ENCODE assay signal across 23 cellular contexts in genomic region chr2:239196474-239197021, GRCh38.
DNase-seq lines count a peak whose midpoint lies in the region; ATAC-seq, FAIRE-seq and TF ChIP-seq lines count a peak whose summit lies in the region.
"Had no signal": no experiment of that assay in that cellular context is flagged by ENCODE, and none has a peak within 500 bp of the region (broad histone marks: within the 10 kb centered on the region; RNA-seq: fewer than 3 reads in every experiment).

No MANE protein-coding gene starts in this region.

- H3K27me3 ChIP-seq in GM23338 (ENCODE audit: insufficient read depth) (no peaks in the 10 kb centered on the region), suprapubic skin (no peaks in the 10 kb centered on the region)
- H3K27me3 ChIP-seq: cardiac muscle cell, heart left ventricle, MG63 had no signal

- H3K4me1 ChIP-seq in GM23338 (ENCODE audit: insufficient read depth), result peaks cover 3% of the 10 kb centered on the region; the same call in 1 of the 2 replicates
- H3K4me1 ChIP-seq in suprapubic skin, result peaks cover 15% of the 10 kb centered on the region
- H3K4me1 ChIP-seq: parathyroid adenoma had no signal

- H3K4me1 Mint-ChIP-seq in GM23338, result peaks cover 25% of the 10 kb centered on the region
- peaks cover 18% of the 10 kb centered on the region for H3K4me1 Mint-ChIP-seq in central memory CD8-positive, alpha-beta T cell
- H3K4me1 Mint-ChIP-seq in activated naive CD8-positive, alpha-beta T cell treated with anti-CD3 and anti-CD28 coated beads, Interleukin-2, amount 50 U/mL, for 24 hours, result peaks cover 7% of the 10 kb centered on the region
- H3K4me1 Mint-ChIP-seq: activated T-helper 17 cell treated with anti-CD3 and anti-CD28 coated beads, Interleukin-2, amount 50 U/mL, for 72 hours had no signal

- H3K4me2 ChIP-seq in GM23338, result no peak overlapping the region
- H3K4me2 ChIP-seq: PC-9 had no signal

- H3K27ac Mint-ChIP-seq in GM23338, result peak overlapping the region; percentile 15; the same call in 1 of the 2 replicates
- H3K27ac Mint-ChIP-seq in central memory CD8-positive, alpha-beta T cell (ENCODE audit: low read depth), result peak overlapping the region; percentile 79
- H3K27ac Mint-ChIP-seq in activated naive CD8-positive, alpha-beta T cell treated with anti-CD3 and anti-CD28 coated beads, Interleukin-2, amount 50 U/mL, for 24 hours, result no peak overlapping the region
- H3K27ac Mint-ChIP-seq: activated T-helper 17 cell treated with anti-CD3 and anti-CD28 coated beads, Interleukin-2, amount 50 U/mL, for 72 hours; CD8-positive, alpha-beta T cell had no signal

- H3K9me3 Mint-ChIP-seq in GM23338, result no peaks in the 10 kb centered on the region
- H3K9me3 Mint-ChIP-seq in central memory CD8-positive, alpha-beta T cell, result no peaks in the 10 kb centered on the region
- no peaks in the 10 kb centered on the region for H3K9me3 Mint-ChIP-seq in activated naive CD8-positive, alpha-beta T cell treated with anti-CD3 and anti-CD28 coated beads, Interleukin-2, amount 50 U/mL, for 24 hours
- H3K9me3 Mint-ChIP-seq: activated T-helper 17 cell treated with anti-CD3 and anti-CD28 coated beads, Interleukin-2, amount 50 U/mL, for 72 hours; CD8-positive, alpha-beta T cell; immature natural killer cell had no signal

- FAIRE-seq in frontal cortex (lab: Jason Lieb, UNC), result no peak

- no peak for DNase-seq in GM23338 (ENCODE audit: low spot score)
- no peak for DNase-seq in central memory CD8-positive, alpha-beta T cell (ENCODE audit: low spot score in 2 of 2)
- peak; percentile 82 for DNase-seq in mesenteric fat pad (ENCODE audit: low spot score)
- peak; percentile 46 to 61 for DNase-seq in suprapubic skin (ENCODE audit: low spot score in 2 of 2)
- no peak for DNase-seq in activated naive CD8-positive, alpha-beta T cell treated with anti-CD3 and anti-CD28 coated beads, Interleukin-2, amount 50 U/mL, for 24 hours
- DNase-seq in epidermal melanocyte (ENCODE audit: insufficient read length, low spot score), result no peak
- DNase-seq in frontal cortex (ENCODE audit: low spot score in 2 of 2), result no peak
- DNase-seq in NCI-H1694 (lab: John Stamatoyannopoulos, UW), result no peak
- DNase-seq: CD8-positive, alpha-beta T cell; DMS79; immature natural killer cell; IMR-90; MG63; NCI-H187; NCI-H748 treated with DMSO at 0.1 percent for 48 hours; PC-9; stimulated activated CD4-positive, alpha-beta T cell treated with anti-CD3 and anti-CD28 coated beads, Interleukin-2, amount 100 ng/mL, for 48 hours had no signal

- no peak for TF ChIP-seq EP300 in suprapubic skin (IDR thresholded peaks at IDR 0.05)

- peaks cover 7% of the 10 kb centered on the region; the same call in 2 of the 3 replicates for H3K36me3 Mint-ChIP-seq in GM23338 (ENCODE audit: low read depth)
- H3K36me3 Mint-ChIP-seq in central memory CD8-positive, alpha-beta T cell (ENCODE audit: insufficient read depth), result peaks cover 7% of the 10 kb centered on the region
- H3K36me3 Mint-ChIP-seq in activated naive CD8-positive, alpha-beta T cell treated with anti-CD3 and anti-CD28 coated beads, Interleukin-2, amount 50 U/mL, for 24 hours (ENCODE audit: low read depth), result peaks cover 2% of the 10 kb centered on the region

- no peaks in the 10 kb centered on the region for H3K9me3 ChIP-seq in suprapubic skin
- H3K9me3 ChIP-seq: heart left ventricle, MG63 had no signal

- WGBS in suprapubic skin, result 93% methylated on average over 15 of the region's 17 CpGs

- no peak overlapping the region for H3K4me3 ChIP-seq in GM23338
- H3K4me3 ChIP-seq in suprapubic skin, result no peak overlapping the region
- H3K4me3 ChIP-seq: cardiac muscle cell, heart left ventricle, MG63, PC-9, SK-N-MC, skin epidermis had no signal

- peaks cover 31% of the 10 kb centered on the region for H3K79me2 ChIP-seq in GM23338 (replicated peaks; ENCODE audit: insufficient read depth)
- H3K79me2 ChIP-seq: parathyroid adenoma had no signal

- H3F3A ChIP-seq in GM23338 (replicated peaks; ENCODE audit: low read depth), result no peaks in the 10 kb centered on the region

- TF ChIP-seq CTCF in GM23338 (conservative IDR thresholded peaks at IDR 0.05; ENCODE audit: low read depth in 2 of 2), result no peak
- no peak for TF ChIP-seq CTCF in suprapubic skin (IDR thresholded peaks at IDR 0.05)

- ATAC-seq in GM23338, result no peak
- no peak for ATAC-seq in central memory CD8-positive, alpha-beta T cell (replicated peaks; ENCODE audit: extremely low read depth, poor library complexity, severe bottlenecking)
- no peak for ATAC-seq in activated naive CD8-positive, alpha-beta T cell treated with anti-CD3 and anti-CD28 coated beads, Interleukin-2, amount 50 U/mL, for 24 hours
- ATAC-seq: activated T-helper 17 cell treated with anti-CD3 and anti-CD28 coated beads, Interleukin-2, amount 50 U/mL, for 72 hours; CD8-positive, alpha-beta T cell; heart left ventricle had no signal

- peaks cover 8% of the 10 kb centered on the region for H3K27me3 Mint-ChIP-seq in GM23338 (ENCODE audit: insufficient read depth, low read depth, poor library complexity)
- no peaks in the 10 kb centered on the region for H3K27me3 Mint-ChIP-seq in central memory CD8-positive, alpha-beta T cell
- H3K27me3 Mint-ChIP-seq in activated naive CD8-positive, alpha-beta T cell treated with anti-CD3 and anti-CD28 coated beads, Interleukin-2, amount 50 U/mL, for 24 hours, result no peaks in the 10 kb centered on the region
- H3K27me3 Mint-ChIP-seq: activated T-helper 17 cell treated with anti-CD3 and anti-CD28 coated beads, Interleukin-2, amount 50 U/mL, for 72 hours had no signal

- no peaks in the 10 kb centered on the region; the same call in 1 of the 2 replicates for H4K20me1 ChIP-seq in GM23338 (replicated peaks; ENCODE audit: insufficient read depth)

- no peak overlapping the region for H2AFZ ChIP-seq in GM23338
- H2AFZ ChIP-seq: parathyroid adenoma, PC-9 had no signal

- H3K9me2 ChIP-seq in GM23338 (ENCODE audit: insufficient read depth), result no peaks in the 10 kb centered on the region

- no peak for TF ChIP-seq POLR2A in suprapubic skin (IDR thresholded peaks at IDR 0.05)

- H3K36me3 ChIP-seq in GM23338 (ENCODE audit: insufficient read depth) (no peaks in the 10 kb centered on the region), suprapubic skin (peaks cover 19% of the 10 kb centered on the region)
- H3K36me3 ChIP-seq: cardiac muscle cell, MG63 had no signal

- no peak overlapping the region for H3K4me3 Mint-ChIP-seq in GM23338
- H3K4me3 Mint-ChIP-seq in central memory CD8-positive, alpha-beta T cell, result no peak overlapping the region
- H3K4me3 Mint-ChIP-seq in activated naive CD8-positive, alpha-beta T cell treated with anti-CD3 and anti-CD28 coated beads, Interleukin-2, amount 50 U/mL, for 24 hours, result no peak overlapping the region
- H3K4me3 Mint-ChIP-seq: activated T-helper 17 cell treated with anti-CD3 and anti-CD28 coated beads, Interleukin-2, amount 50 U/mL, for 72 hours; CD8-positive, alpha-beta T cell; immature natural killer cell had no signal

- H3K27ac ChIP-seq in GM23338 (ENCODE audit: low read depth) (no peak overlapping the region), suprapubic skin (no peak overlapping the region)
- H3K27ac ChIP-seq: cardiac muscle cell, heart left ventricle, parathyroid adenoma, PC-9, SK-N-MC, skin epidermis had no signal

TF ChIP-seq in GM23338, 12 proteins besides CTCF, POLR2A, EP300 and RAD21 (continues in another document):
- no peak for TF ChIP-seq ETS1 (IDR thresholded peaks at IDR 0.05)
- TF ChIP-seq ZNF331 (CRISPR knock-in tag; IDR thresholded peaks at IDR 0.05; ENCODE audit: low read depth), result no peak
- TF ChIP-seq ZNF114 (CRISPR knock-in tag; IDR thresholded peaks at IDR 0.05), result no peak
- TF ChIP-seq STAT1 (IDR thresholded peaks at IDR 0.05; ENCODE audit: unreplicated experiment), result no peak
- TF ChIP-seq JUNB (IDR thresholded peaks at IDR 0.05; ENCODE audit: unreplicated experiment), result no peak
- TF ChIP-seq REST (IDR thresholded peaks at IDR 0.05; ENCODE audit: unreplicated experiment), result no peak
- TF ChIP-seq POLR2AphosphoS5 (IDR thresholded peaks at IDR 0.05; ENCODE audit: low read depth), result no peak
- TF ChIP-seq EZH2phosphoT487 (IDR thresholded peaks at IDR 0.05; ENCODE audit: unreplicated experiment), result no peak
- TF ChIP-seq NANOG (IDR thresholded peaks at IDR 0.05; ENCODE audit: borderline replicate concordance), result no peak

Comparison
In these comparisons a context has a peak if more than half of its experiments do, and no peak if none do; other contexts are left out.
1. DNase-seq: peak in mesenteric fat pad (single experiment) and suprapubic skin (2 of 2); none in GM23338 (single experiment), central memory CD8-positive, alpha-beta T cell (0 of 2), activated naive CD8-positive, alpha-beta T cell treated with anti-CD3 and anti-CD28 coated beads, Interleukin-2, amount 50 U/mL, for 24 hours (single experiment), epidermal melanocyte (single experiment), frontal cortex (0 of 2) and NCI-H1694 (single experiment).